Comparison of ENCODE assay signal across 8 cellular contexts in genomic region chr16:67847064-67847861, GRCh38. TPM values are rescaled to one million over a fixed set of nuclear protein-coding genes. Genes with fewer than 3 reads are reported as not detected.
DNase-seq lines count a peak whose midpoint lies in the region; ATAC-seq and FAIRE-seq lines count a peak whose summit lies in the region.

TSS of gene CENPT (minus strand) at chr16:67847693. CDS start at chr16:67833859, 13,834 bp downstream.

- ATAC-seq in HG03159 (IDR thresholded peaks at IDR 0.05; ENCODE audit: unreplicated experiment) = peak; percentile 44
- peak; percentile 64 for ATAC-seq in left colon
- peak; percentile 69 for ATAC-seq in stimulated activated memory B cell treated with anti-CD40 and anti-IgM and Interleukin-4, amounts not matched to agents 10 μg/mL and 1 μg/mL and 100 μg/mL, for 72 hours

- peak within 1 kb of the TSS; percentile 88 for H3K4me3 Mint-ChIP-seq in stimulated activated memory B cell treated with anti-CD40 and anti-IgM and Interleukin-4, amounts not matched to agents 10 μg/mL and 1 μg/mL and 100 μg/mL, for 72 hours

- 0 out of 2 replicates have a peak, but pooled peaks cover 4% of the 10 kb centered on the region for H3K9me3 ChIP-seq in SJSA1 (replicated peaks)

- peaks cover 39% of the 10 kb centered on the region for H3K4me1 ChIP-seq in SJSA1 (replicated peaks)

- no peaks in the 10 kb centered on the region for H3K27me3 ChIP-seq in SJSA1 (replicated peaks)

- H3K36me3 ChIP-seq in SJSA1 = peaks cover 48% of the 10 kb centered on the region

- H3K4me1 Mint-ChIP-seq in stimulated activated memory B cell treated with anti-CD40 and anti-IgM and Interleukin-4, amounts not matched to agents 10 μg/mL and 1 μg/mL and 100 μg/mL, for 72 hours = peaks cover 56% of the 10 kb centered on the region

- H3K27ac ChIP-seq in SJSA1 (peak within 1 kb of the TSS; percentile 76), cingulate gyrus (ENCODE audit: low read depth, low read length) (peak within 1 kb of the TSS; percentile 99)

- DNase-seq in CMK (ENCODE audit: low read depth) (peak; percentile 48), GM19239 (ENCODE audit: insufficient read length, low spot score) (peak; percentile 69), SJSA1 (ENCODE audit: low read depth in 1 of 2, low spot score in 2 of 2) (peak; percentile 64 to 73), left colon (peak; percentile 59 to 74), NCI-H774 (lab: John Stamatoyannopoulos, UW) (no peak)

- intact Hi-C loops in left colon (cut with DNase I, micrococcal nuclease) = no loop called here

- no peak for FAIRE-seq in GM19239 (lab: Jason Lieb, UNC)

- no peaks in the 10 kb centered on the region for H3K27me3 Mint-ChIP-seq in stimulated activated memory B cell treated with anti-CD40 and anti-IgM and Interleukin-4, amounts not matched to agents 10 μg/mL and 1 μg/mL and 100 μg/mL, for 72 hours

- H3K4me3 ChIP-seq in SJSA1 = peak within 1 kb of the TSS; percentile 93

- no peaks in the 10 kb centered on the region for H3K9me3 Mint-ChIP-seq in stimulated activated memory B cell treated with anti-CD40 and anti-IgM and Interleukin-4, amounts not matched to agents 10 μg/mL and 1 μg/mL and 100 μg/mL, for 72 hours

- peaks cover 12% of the 10 kb centered on the region for H3K36me3 Mint-ChIP-seq in stimulated activated memory B cell treated with anti-CD40 and anti-IgM and Interleukin-4, amounts not matched to agents 10 μg/mL and 1 μg/mL and 100 μg/mL, for 72 hours

- peak within 1 kb of the TSS; percentile 87 for H3K27ac Mint-ChIP-seq in stimulated activated memory B cell treated with anti-CD40 and anti-IgM and Interleukin-4, amounts not matched to agents 10 μg/mL and 1 μg/mL and 100 μg/mL, for 72 hours

RNA-seq across cellular contexts. Expression of gene CENPT, which starts in this region (rescaled TPM):
- total RNA-seq in SJSA1 (2014; rRNA removed; shearing (Covaris generic)) = 22.4 and 31.9 TPM in 2 replicates
- total RNA-seq in left colon = 10 to 100 TPM; 29.3 to 43.1 TPM
